2 cellular contexts compared by ENCODE assay signal in genomic region chr1:31708324-31708723, GRCh38.
TF ChIP-seq lines count a peak whose summit lies in the region.

No MANE protein-coding gene starts in this region.

TF ChIP-seq in IMR-90, 13 proteins besides CTCF, POLR2A, EP300 and RAD21:
- TF ChIP-seq BHLHE40 (IDR thresholded peaks at IDR 0.05; ENCODE audit: low read depth, low read length) = peak; percentile 49; the same call in 1 of the 2 replicates
- no peak for TF ChIP-seq CHD1 (IDR thresholded peaks at IDR 0.05; ENCODE audit: low read depth, low read length)

TF ChIP-seq in K562, 482 proteins besides CTCF, POLR2A, EP300 and RAD21:
- TF ChIP-seq TRIM25 (IDR thresholded peaks at IDR 0.05; ENCODE audit: borderline replicate concordance) = no peak
- peak; percentile 69; the same call in 1 of the 2 replicates for TF ChIP-seq BHLHE40 (IDR thresholded peaks at IDR 0.05; ENCODE audit: low read length)
TF ChIP-seq in K562: peak in this region for 1.
